20 cellular contexts compared by ENCODE assay signal in genomic region chr17:74362811-74363498, GRCh38. TPM values are rescaled to one million over a fixed set of nuclear protein-coding genes. Genes with fewer than 3 reads are reported as not detected.
DNase-seq lines count a peak whose midpoint lies in the region; ATAC-seq lines count a peak whose summit lies in the region.
"Had no signal": no experiment of that assay in that cellular context is flagged by ENCODE, and none has a peak within 500 bp of the region (broad histone marks: within the 10 kb centered on the region; RNA-seq: fewer than 3 reads in every experiment).

No MANE protein-coding gene starts in this region.

- H3K9me3 Mint-ChIP-seq in activated CD4-positive, alpha-beta T cell treated with anti-CD3 and anti-CD28 coated beads, Interleukin-2, amount 10 ng/mL, durations not matched to agents 24 days and 14 days: no peaks in the 10 kb centered on the region
- H3K9me3 Mint-ChIP-seq: activated naive CD4-positive, alpha-beta T cell treated with anti-CD3 and anti-CD28 coated beads, Interleukin-2, amount 50 U/mL, for 72 hours had no signal

- peak overlapping the region; percentile 97 for H2BK12ac ChIP-seq in neuronal stem cell (ENCODE audit: low read length)

- H3K36me3 Mint-ChIP-seq in activated CD4-positive, alpha-beta T cell treated with anti-CD3 and anti-CD28 coated beads, Interleukin-2, amount 10 ng/mL, durations not matched to agents 24 days and 14 days (ENCODE audit: low read depth): peaks cover 2% of the 10 kb centered on the region

- peak overlapping the region; percentile 91 for H2AFZ ChIP-seq in neuronal stem cell (ENCODE audit: low read length)

- H3K4me1 ChIP-seq in neuronal stem cell (ENCODE audit: control insufficient read depth in 2 of 2, insufficient read depth in 1 of 2, low read depth in 1 of 2, low read length in 2 of 2): peaks cover 18 to 33% of the 10 kb centered on the region in 2 donors
- H3K4me1 ChIP-seq: breast epithelium had no signal

- DNase-seq in G401 (ENCODE audit: low spot score) (peak; percentile 56), NCI-H2196 (lab: John Stamatoyannopoulos, UW; ENCODE audit: unreplicated experiment) (peak; percentile 21), cerebellar cortex (ENCODE audit: low spot score) (peak; percentile 44), neuronal stem cell (ENCODE audit: low spot score) (no peak)
- no peak for DNase-seq in activated CD4-positive, alpha-beta T cell treated with anti-CD3 and anti-CD28 coated beads, Interleukin-2, amount 10 ng/mL, durations not matched to agents 24 days and 14 days
- DNase-seq: activated CD4-positive, alpha-beta T cell treated with anti-CD3 and anti-CD28 coated beads for 48 hours; HFFc6; IMR-90; NCI-H524 treated with DMSO at 0.1 percent for 48 hours; stimulated activated CD4-positive, alpha-beta T cell treated with anti-CD3 and anti-CD28 coated beads, Interleukin-4, amount 100 ng/mL, for 24 hours; stimulated activated CD8-positive, alpha-beta memory T cell treated with anti-CD3 and anti-CD28 coated beads, Interleukin-4, amount 100 ng/mL, for 48 hours had no signal

- H3K27me3 ChIP-seq in neuronal stem cell (ENCODE audit: control insufficient read depth in 3 of 3, insufficient read depth in 3 of 3, low read depth in 1 of 3, low read length in 3 of 3): no peaks in the 10 kb centered on the region

- H2AK5ac ChIP-seq in neuronal stem cell (ENCODE audit: low read depth, low read length): peak overlapping the region; percentile 99

- H3K27ac ChIP-seq in neuronal stem cell (replicated peaks; ENCODE audit: low read length): peak overlapping the region; percentile 98
- H3K27ac ChIP-seq: breast epithelium, thoracic aorta had no signal

- H3K9me3 ChIP-seq in neuronal stem cell (replicated peaks in 1 of 2; ENCODE audit: control insufficient read depth in 2 of 2, insufficient read depth in 1 of 2, low read depth in 1 of 2, low read length in 2 of 2): no peaks in the 10 kb centered on the region
- H3K9me3 ChIP-seq: breast epithelium, thoracic aorta had no signal

- peak overlapping the region; percentile 54 for H3K4ac ChIP-seq in neuronal stem cell (ENCODE audit: low read length)

- H4K8ac ChIP-seq in neuronal stem cell (ENCODE audit: low read depth, low read length): no peak overlapping the region

- peak overlapping the region; percentile 98 for H4K91ac ChIP-seq in neuronal stem cell (ENCODE audit: low read depth, low read length, poor library complexity)

- peaks cover under 1% of the 10 kb centered on the region for H3K4me1 Mint-ChIP-seq in activated CD4-positive, alpha-beta T cell treated with anti-CD3 and anti-CD28 coated beads, Interleukin-2, amount 10 ng/mL, durations not matched to agents 24 days and 14 days

- no peak overlapping the region for H3K4me3 ChIP-seq in neuronal stem cell (ENCODE audit: low read length in 2 of 2)
- H3K4me3 ChIP-seq: breast epithelium, thoracic aorta had no signal

- intact Hi-C loops in activated CD4-positive, alpha-beta T cell treated with anti-CD3 and anti-CD28 coated beads, Interleukin-2, amount 10 ng/mL, durations not matched to agents 24 days and 14 days (cut with micrococcal nuclease): no loop called here

- peaks cover 2 to 5% of the 10 kb centered on the region in 2 donors for H3K36me3 ChIP-seq in neuronal stem cell (replicated peaks in 1 of 2; ENCODE audit: control insufficient read depth in 2 of 2, insufficient read depth in 2 of 2, low read length in 2 of 2)
- H3K36me3 ChIP-seq: breast epithelium, thoracic aorta had no signal

- no peak overlapping the region for H3K27ac Mint-ChIP-seq in activated CD4-positive, alpha-beta T cell treated with anti-CD3 and anti-CD28 coated beads, Interleukin-2, amount 10 ng/mL, durations not matched to agents 24 days and 14 days
- H3K27ac Mint-ChIP-seq: activated naive CD4-positive, alpha-beta T cell treated with anti-CD3 and anti-CD28 coated beads, Interleukin-2, amount 50 U/mL, for 72 hours; HFFc6 had no signal

- H3K18ac ChIP-seq in neuronal stem cell (ENCODE audit: low read length): peak overlapping the region; percentile 99

- peak overlapping the region; percentile 13 for H3K23ac ChIP-seq in neuronal stem cell (ENCODE audit: low read depth, low read length, poor library complexity)

- H2BK5ac ChIP-seq in neuronal stem cell (ENCODE audit: low read length): peak overlapping the region; percentile 99

- ATAC-seq in GM21528 (IDR thresholded peaks at IDR 0.05; ENCODE audit: low FRiP score, unreplicated experiment): no peak
- no peak for ATAC-seq in GM21367 (IDR thresholded peaks at IDR 0.05; ENCODE audit: unreplicated experiment)
- no peak for ATAC-seq in HG03565 (IDR thresholded peaks at IDR 0.05; ENCODE audit: unreplicated experiment)
- ATAC-seq: activated naive CD4-positive, alpha-beta T cell treated with anti-CD3 and anti-CD28 coated beads, Interleukin-2, amount 50 U/mL, for 72 hours; Panc1 had no signal

- H2BK120ac ChIP-seq in neuronal stem cell (ENCODE audit: low read depth, low read length): peak overlapping the region; percentile 89

- no peak overlapping the region for H3K9ac ChIP-seq in neuronal stem cell (ENCODE audit: low read depth, low read length, poor library complexity)

- no peak overlapping the region for H3K4me2 ChIP-seq in neuronal stem cell (ENCODE audit: insufficient read depth, low read length, poor library complexity, severe bottlenecking)

- peak overlapping the region; percentile 90 for H2BK15ac ChIP-seq in neuronal stem cell (ENCODE audit: low read length)

- no CpG with 5 or more reads among the region's 14 CpGs for WGBS in neuronal stem cell (ENCODE audit: extremely low coverage in 2 of 2, insufficient read length in 2 of 2, insufficient replicate concordance in 1 of 2), 2 donors

- in situ Hi-C loops in G401 (cut with HindIII; ENCODE audit: low sequenced_read_pairs): no loop called here

- H3K4me3 Mint-ChIP-seq in activated CD4-positive, alpha-beta T cell treated with anti-CD3 and anti-CD28 coated beads, Interleukin-2, amount 10 ng/mL, durations not matched to agents 24 days and 14 days: no peak overlapping the region
- H3K4me3 Mint-ChIP-seq: HFFc6 had no signal

- H3K79me1 ChIP-seq in neuronal stem cell (ENCODE audit: low read depth, low read length): peaks cover 2% of the 10 kb centered on the region

- peaks cover 15% of the 10 kb centered on the region for H3K27me3 Mint-ChIP-seq in activated CD4-positive, alpha-beta T cell treated with anti-CD3 and anti-CD28 coated beads, Interleukin-2, amount 10 ng/mL, durations not matched to agents 24 days and 14 days

- peak overlapping the region; percentile 73 for H3K14ac ChIP-seq in neuronal stem cell (ENCODE audit: low read length)

RNA-seq across cellular contexts. Expression of gene BTBD17, which starts 1.3 kb away (rescaled TPM):
- total RNA-seq in G401 (2014; rRNA removed; shearing (Covaris generic)): not detected in 2 replicates
- 17.6 TPM for polyA plus RNA-seq in neuronal stem cell (2013, experiment 1 of 2)
- 17.1 TPM for polyA plus RNA-seq in neuronal stem cell (2013, experiment 2 of 2)
- not detected in 2 replicates for total RNA-seq in activated CD4-positive, alpha-beta T cell treated with anti-CD3 and anti-CD28 coated beads, Interleukin-2, amount 10 ng/mL, durations not matched to agents 24 days and 14 days
- total RNA-seq: activated naive CD4-positive, alpha-beta T cell treated with anti-CD3 and anti-CD28 coated beads, Interleukin-2, amount 50 U/mL, for 72 hours; breast epithelium; HFFc6; IMR-90; mucosa of gallbladder; thoracic aorta had no signal
- polyA plus RNA-seq: IMR-90 had no signal

RNA-seq across cellular contexts. Expression of gene GPR142, which starts 4.4 kb away (rescaled TPM):
- total RNA-seq in G401 (2014; rRNA removed; shearing (Covaris generic)): not detected in 2 replicates
- polyA plus RNA-seq in neuronal stem cell (2013, experiment 1 of 2): 0.22 TPM
- polyA plus RNA-seq in neuronal stem cell (2013, experiment 2 of 2): 0.24 TPM
- total RNA-seq in activated CD4-positive, alpha-beta T cell treated with anti-CD3 and anti-CD28 coated beads, Interleukin-2, amount 10 ng/mL, durations not matched to agents 24 days and 14 days: 0.28 TPM in 1 of 2 replicates, not detected in the other
- total RNA-seq: activated naive CD4-positive, alpha-beta T cell treated with anti-CD3 and anti-CD28 coated beads, Interleukin-2, amount 50 U/mL, for 72 hours; breast epithelium; HFFc6; IMR-90; omental fat pad; thoracic aorta had no signal
- polyA plus RNA-seq: IMR-90 had no signal

RNA-seq across cellular contexts. Expression of gene KIF19, which starts 36.9 kb away (rescaled TPM):
- total RNA-seq in G401 (2014; rRNA removed; shearing (Covaris generic)): not detected in 2 replicates
- 0.68 TPM for polyA plus RNA-seq in neuronal stem cell (2013, experiment 1 of 2)
- 0.57 TPM for polyA plus RNA-seq in neuronal stem cell (2013, experiment 2 of 2)
- total RNA-seq in activated CD4-positive, alpha-beta T cell treated with anti-CD3 and anti-CD28 coated beads, Interleukin-2, amount 10 ng/mL, durations not matched to agents 24 days and 14 days: 0.09 and 0.23 TPM in 2 replicates
- total RNA-seq: HFFc6, IMR-90 had no signal
- polyA plus RNA-seq: IMR-90 had no signal

Comparison
In these comparisons a context has a peak if more than half of its experiments do, and no peak if none do; other contexts are left out.
1. DNase-seq: peak in G401 (single experiment), NCI-H2196 (single experiment) and cerebellar cortex (single experiment); none in neuronal stem cell (single experiment) and activated CD4-positive, alpha-beta T cell treated with anti-CD3 and anti-CD28 coated beads, Interleukin-2, amount 10 ng/mL, durations not matched to agents 24 days and 14 days (single experiment).